15 cellular contexts compared by ENCODE assay signal in genomic region chr1:43937179-43937865, GRCh38. TPM values are rescaled to one million over a fixed set of nuclear protein-coding genes. Genes with fewer than 3 reads are reported as not detected.
DNase-seq lines count a peak whose midpoint lies in the region; ATAC-seq and TF ChIP-seq lines count a peak whose summit lies in the region.
"Had no signal": no experiment of that assay in that cellular context is flagged by ENCODE, and none has a peak within 500 bp of the region (broad histone marks: within the 10 kb centered on the region; RNA-seq: fewer than 3 reads in every experiment).

No MANE protein-coding gene starts in this region.

- no peak for ATAC-seq in effector memory CD8-positive, alpha-beta T cell (replicated peaks)

- no peaks in the 10 kb centered on the region for H3K9me3 Mint-ChIP-seq in effector memory CD8-positive, alpha-beta T cell
- H3K9me3 Mint-ChIP-seq: memory B cell; T-helper 2 cell treated with Interferon-gamma antibody and Interleukin-4, amounts not matched to agents 5 μg/mL and 100 μg/mL, for 36 hours had no signal

- H3K9ac ChIP-seq in NT2/D1 (ENCODE audit: insufficient read length, low read depth) (peak overlapping the region; percentile 53), mucosa of stomach (ENCODE audit: low read length) (peak overlapping the region; percentile 25)

- H3K4me1 Mint-ChIP-seq in effector memory CD8-positive, alpha-beta T cell (ENCODE audit: low read depth in 2 of 2): peaks cover 0 to 8% of the 10 kb centered on the region in 2 donors

- TF ChIP-seq POLR2A in stomach (IDR thresholded peaks at IDR 0.05): no peak

- H3K36me3 Mint-ChIP-seq in effector memory CD8-positive, alpha-beta T cell (ENCODE audit: insufficient read depth): peaks cover 9% of the 10 kb centered on the region

- H3K4me1 ChIP-seq in NT2/D1 (ENCODE audit: insufficient read depth, insufficient read length): peaks cover 50% of the 10 kb centered on the region
- H3K4me1 ChIP-seq in mucosa of stomach (ENCODE audit: control insufficient read depth, insufficient read depth, low read length): peaks cover 33% of the 10 kb centered on the region
- peaks cover 29 to 46% (median 40%) of the 10 kb centered on the region in 4 donors for H3K4me1 ChIP-seq in stomach

- peaks cover 18% of the 10 kb centered on the region for H3K36me3 ChIP-seq in NT2/D1 (ENCODE audit: insufficient read depth, insufficient read length, low read length)
- H3K36me3 ChIP-seq in mucosa of stomach (ENCODE audit: control insufficient read depth, insufficient read depth, low read length): no peaks in the 10 kb centered on the region
- no peaks in the 10 kb centered on the region for H3K36me3 ChIP-seq in stomach
- H3K36me3 ChIP-seq: neutrophil, SJCRH30 had no signal

- H3K27ac Mint-ChIP-seq in effector memory CD8-positive, alpha-beta T cell: no peak overlapping the region
- H3K27ac Mint-ChIP-seq: memory B cell; T-helper 2 cell treated with Interferon-gamma antibody and Interleukin-4, amounts not matched to agents 5 μg/mL and 100 μg/mL, for 36 hours had no signal

- 68 to 76% (median 74%) methylated on average over 7 to 8 of the region's 8 CpGs for WGBS in stomach, 5 donors

- H3K4me3 ChIP-seq in NT2/D1 (ENCODE audit: insufficient read length, low read depth): peak overlapping the region; percentile 48
- H3K4me3 ChIP-seq in epithelial cell of esophagus (ENCODE audit: low read length): peak overlapping the region; percentile 37
- H3K4me3 ChIP-seq in mucosa of stomach (ENCODE audit: low read length): no peak overlapping the region
- peak overlapping the region in 1 of 4 donors; percentile 60 for H3K4me3 ChIP-seq in stomach
- H3K4me3 ChIP-seq: SJCRH30 had no signal

- no peak for TF ChIP-seq CTCF in epithelial cell of esophagus (IDR thresholded peaks at IDR 0.05; ENCODE audit: insufficient read depth, low read depth, low read length, missing control alignments)
- no peak for TF ChIP-seq CTCF in stomach (IDR thresholded peaks at IDR 0.05)

- no peak overlapping the region for H3K27ac ChIP-seq in stomach
- H3K27ac ChIP-seq: neutrophil, SJCRH30 had no signal

- H3K27me3 ChIP-seq in NT2/D1 (ENCODE audit: insufficient read depth, insufficient read length): peaks cover 14% of the 10 kb centered on the region
- peaks cover 31% of the 10 kb centered on the region for H3K27me3 ChIP-seq in mucosa of stomach (ENCODE audit: control insufficient read depth, insufficient read depth, low read length)
- H3K27me3 ChIP-seq in stomach: peaks cover 0 to 26% (median 25%) of the 10 kb centered on the region in 3 donors
- H3K27me3 ChIP-seq: SJCRH30 had no signal

- H3K9me3 ChIP-seq in NT2/D1 (ENCODE audit: insufficient read depth, low read length): no peaks in the 10 kb centered on the region
- H3K9me3 ChIP-seq in mucosa of stomach (ENCODE audit: control insufficient read depth, low read length): no peaks in the 10 kb centered on the region
- H3K9me3 ChIP-seq in stomach: no peaks in the 10 kb centered on the region
- H3K9me3 ChIP-seq: neutrophil, SJCRH30 had no signal

- H3K4me3 Mint-ChIP-seq in effector memory CD8-positive, alpha-beta T cell: peak overlapping the region in 1 of 2 donors; percentile 57

- DNase-seq in ACHN (peak; percentile 79), NT2/D1 (ENCODE audit: low read depth, low spot score) (no peak), epithelial cell of esophagus (ENCODE audit: low read depth) (peak; percentile 86), stomach (no peak), NCI-H2196 treated with DMSO at 0.1 percent for 48 hours (lab: John Stamatoyannopoulos, UW; ENCODE audit: unreplicated experiment) (no peak), NCI-H69 (lab: John Stamatoyannopoulos, UW) (no peak)
- DNase-seq in effector memory CD8-positive, alpha-beta T cell: no peak
- DNase-seq: activated CD4-positive, CD25-positive, alpha-beta regulatory T cell treated with anti-CD3 and anti-CD28 coated beads, Interleukin-2, amount 50 U/mL, for 72 hours; COR-L47; SJCRH30 had no signal

- intact Hi-C loops in stomach (cut with DNase I; ENCODE audit: low total_unique reads): no loop called here

- in situ Hi-C loops in ACHN (cut with HindIII; ENCODE audit: low pct_ligation_motif_present, low pct_unique_long_range_greater_than_20kb, low sequenced_read_pairs): loop anchor here (25.0 kb wide), 1 partner anchor 175 kb away; no protein-coding TSS in a partner anchor

- TF ChIP-seq EP300 in stomach (IDR thresholded peaks at IDR 0.05): no peak

- H3K27me3 Mint-ChIP-seq in effector memory CD8-positive, alpha-beta T cell: peaks cover 6 to 42% of the 10 kb centered on the region in 2 donors

RNA-seq across cellular contexts. Expression of gene ARTN, which starts 3.7 kb away (rescaled TPM):
- 1 to 10 TPM in 2 of 5 donors, not detected in 3; 1.2 to 4.0 TPM for total RNA-seq in stomach
- 1 to 10 TPM in 1 of 3 donors, under 1 TPM in 1, not detected in 1; 0.44 to 4.8 TPM for polyA plus RNA-seq in stomach
- total RNA-seq: G401 had no signal

RNA-seq across cellular contexts. Expression of gene IPO13, which starts 9.4 kb away (rescaled TPM):
- 10 to 100 TPM in 3 of 5 donors, 1 to 10 TPM in 2; 6.2 to 54.5 (median 15.9) TPM for total RNA-seq in stomach
- 10 to 100 TPM; 14.2 to 26.5 (median 22.6) TPM for polyA plus RNA-seq in stomach

RNA-seq across cellular contexts. Expression of gene DPH2, which starts 32.5 kb away (rescaled TPM):
- total RNA-seq in stomach: 10 to 100 TPM in 4 of 5 donors, 1 to 10 TPM in 1; 6.4 to 93.2 (median 26.8) TPM
- 10 to 100 TPM; 10.2 to 13.7 (median 11.6) TPM for polyA plus RNA-seq in stomach

RNA-seq across cellular contexts. Expression of gene ATP6V0B, which starts 37.4 kb away (rescaled TPM):
- 100 to 1,000 TPM in 1 of 5 donors, 10 to 100 TPM in 4; 32.1 to 142 (median 85.2) TPM for total RNA-seq in stomach
- polyA plus RNA-seq in stomach: 100 to 1,000 TPM in 2 of 3 donors, 10 to 100 TPM in 1; 94.7 to 188 (median 162) TPM

RNA-seq across cellular contexts. Expression of gene B4GALT2, which starts 41.7 kb away (rescaled TPM):
- total RNA-seq in stomach: 10 to 100 TPM; 15.2 to 30.9 (median 23.8) TPM
- 10 to 100 TPM; 19.9 to 37.4 (median 21.3) TPM for polyA plus RNA-seq in stomach

Comparison
In these comparisons a context has a peak if more than half of its experiments do, and no peak if none do; other contexts are left out.
1. DNase-seq: peak in ACHN (single experiment) and epithelial cell of esophagus (single experiment); none in NT2/D1 (single experiment), effector memory CD8-positive, alpha-beta T cell (0 of 3), stomach (single experiment), NCI-H2196 treated with DMSO at 0.1 percent for 48 hours (single experiment) and NCI-H69 (single experiment).